38 cellular contexts compared by ENCODE assay signal in genomic region chr5:145804701-145805100, GRCh38.
"Had no signal": no experiment of that assay in that cellular context is flagged by ENCODE, and none has a peak within 500 bp of the region (broad histone marks: within the 10 kb centered on the region; RNA-seq: fewer than 3 reads in every experiment).

No MANE protein-coding gene starts in this region.

- H3K36me3 Mint-ChIP-seq: activated naive CD4-positive, alpha-beta T cell treated with anti-CD3 and anti-CD28 coated beads, Interleukin-2, amount 10 ng/mL, durations not matched to agents 7 days and 5 days; activated naive CD4-positive, alpha-beta T cell treated with anti-CD3 and anti-CD28 coated beads, Interleukin-2, amount 50 U/mL, for 24 hours; activated naive CD4-positive, alpha-beta T cell treated with anti-CD3 and anti-CD28 coated beads, Interleukin-2, amount 50 U/mL, for 72 hours; activated naive CD8-positive, alpha-beta T cell; activated naive CD8-positive, alpha-beta T cell treated with anti-CD3 and anti-CD28 coated beads for 36 hours; activated naive CD8-positive, alpha-beta T cell treated with anti-CD3 and anti-CD28 coated beads, Interleukin-2, amount 10 ng/mL, durations not matched to agents 7 days and 5 days had no signal

- H3K36me3 ChIP-seq: adrenal gland, brain microvascular endothelial cell, breast epithelium, cardiac muscle cell had no signal

- H3K4me3 ChIP-seq: adrenal gland, ascending aorta, body of pancreas, breast epithelium, cardiac muscle cell had no signal

- H3K27me3 ChIP-seq: adrenal gland, ascending aorta, body of pancreas, brain microvascular endothelial cell, breast epithelium, cardiac muscle cell had no signal

- H3K4me1 Mint-ChIP-seq: activated naive CD4-positive, alpha-beta T cell treated with anti-CD3 and anti-CD28 coated beads, Interleukin-2, amount 10 ng/mL, durations not matched to agents 7 days and 5 days; activated naive CD4-positive, alpha-beta T cell treated with anti-CD3 and anti-CD28 coated beads, Interleukin-2, amount 50 U/mL, for 24 hours; activated naive CD8-positive, alpha-beta T cell treated with anti-CD3 and anti-CD28 coated beads for 36 hours; activated naive CD8-positive, alpha-beta T cell treated with anti-CD3 and anti-CD28 coated beads, Interleukin-2, amount 10 ng/mL, durations not matched to agents 7 days and 5 days; activated naive CD8-positive, alpha-beta T cell treated with anti-CD3 and anti-CD28 coated beads, Interleukin-2, amount 50 U/mL, for 24 hours; activated T-helper 17 cell treated with anti-CD3 and anti-CD28 coated beads, Interleukin-2, amount 50 U/mL, for 72 hours; central memory CD8-positive, alpha-beta T cell had no signal

- DNase-seq: activated effector memory CD4-positive, alpha-beta T cell treated with anti-CD3 and anti-CD28 coated beads, Interleukin-2, amount 50 U/mL, for 16 hours; activated effector memory CD4-positive, alpha-beta T cell treated with Interleukin-2 at 50 U/mL for 16 hours; activated gamma-delta T cell; activated gamma-delta T cell treated with Interleukin-2 at 50 U/mL for 16 hours; activated naive CD4-positive, alpha-beta T cell; activated naive CD4-positive, alpha-beta T cell treated with anti-CD3 and anti-CD28 coated beads for 36 hours; activated naive CD4-positive, alpha-beta T cell treated with anti-CD3 and anti-CD28 coated beads, Interleukin-2, amount 10 ng/mL, durations not matched to agents 7 days and 5 days; activated naive CD4-positive, alpha-beta T cell treated with anti-CD3 and anti-CD28 coated beads, Interleukin-2, amount 50 U/mL, for 16 hours; activated naive CD4-positive, alpha-beta T cell treated with Interleukin-2 at 50 U/mL for 16 hours; activated naive CD8-positive, alpha-beta T cell treated with anti-CD3 and anti-CD28 coated beads for 36 hours; activated naive CD8-positive, alpha-beta T cell treated with anti-CD3 and anti-CD28 coated beads, Interleukin-2, amount 10 ng/mL, durations not matched to agents 7 days and 5 days; activated naive CD8-positive, alpha-beta T cell treated with anti-CD3 and anti-CD28 coated beads, Interleukin-2, amount 50 U/mL, for 24 hours; activated T-cell treated with anti-CD3 and anti-CD28 coated beads, Interleukin-2, amount 50 U/mL, for 1 hour; activated T-cell treated with anti-CD3 and anti-CD28 coated beads, Interleukin-2, amount 50 U/mL, for 24 hours; activated T-cell treated with anti-CD3 and anti-CD28 coated beads, Interleukin-2, amount 50 U/mL, for 4 hours; activated T-cell treated with anti-CD3 and anti-CD28 coated beads, Interleukin-2, amount 50 U/mL, for 48 hours; activated T-cell treated with anti-CD3 and anti-CD28 coated beads, Interleukin-2, amount 50 U/mL, for 72 hours; adrenal gland; amniotic stem cell; amygdala; anterior cingulate cortex; aorta; body of pancreas; brain microvascular endothelial cell; caudate nucleus; central memory CD4-positive, alpha-beta T cell; cerebellar nuclear complex had no signal

- H3K27ac Mint-ChIP-seq: activated naive CD4-positive, alpha-beta T cell treated with anti-CD3 and anti-CD28 coated beads for 36 hours; activated naive CD4-positive, alpha-beta T cell treated with anti-CD3 and anti-CD28 coated beads, Interleukin-2, amount 10 ng/mL, durations not matched to agents 7 days and 5 days; activated naive CD4-positive, alpha-beta T cell treated with anti-CD3 and anti-CD28 coated beads, Interleukin-2, amount 50 U/mL, for 24 hours; activated naive CD4-positive, alpha-beta T cell treated with anti-CD3 and anti-CD28 coated beads, Interleukin-2, amount 50 U/mL, for 72 hours; activated naive CD8-positive, alpha-beta T cell; activated naive CD8-positive, alpha-beta T cell treated with anti-CD3 and anti-CD28 coated beads for 36 hours; activated naive CD8-positive, alpha-beta T cell treated with anti-CD3 and anti-CD28 coated beads, Interleukin-2, amount 10 ng/mL, durations not matched to agents 7 days and 5 days; activated naive CD8-positive, alpha-beta T cell treated with anti-CD3 and anti-CD28 coated beads, Interleukin-2, amount 50 U/mL, for 24 hours; activated T-cell treated with anti-CD3 and anti-CD28 coated beads, Interleukin-2, amount 50 U/mL, for 24 hours; activated T-cell treated with anti-CD3 and anti-CD28 coated beads, Interleukin-2, amount 50 U/mL, for 72 hours; activated T-helper 1 cell treated with anti-CD3 and anti-CD28 coated beads, Interleukin-12 subunit alpha, Interleukin-12 subunit beta, Interleukin-2, Interleukin-4 antibody, amounts not matched to agents 30 ng/mL and 10 ng/mL and 1 ng/mL, durations not matched to agents 14 hours and 24 hours and 36 hours; activated T-helper 17 cell treated with anti-CD3 and anti-CD28 coated beads, Interleukin-2, amount 50 U/mL, for 72 hours; activated T-helper 2 cell treated with anti-CD3 and anti-CD28 coated beads, Interferon-gamma antibody, Interleukin-2, Interleukin-4, amounts not matched to agents 10 μg/mL and 5 μg/mL and 100 μg/mL, durations not matched to agents 14 hours and 24 hours and 36 hours; brain had no signal

- H3K27ac ChIP-seq: adrenal gland, ascending aorta, body of pancreas, brain microvascular endothelial cell, breast epithelium, cardiac muscle cell had no signal

- H3K4me1 ChIP-seq: adrenal gland, ascending aorta, breast epithelium had no signal

- H3K4me3 Mint-ChIP-seq: activated naive CD4-positive, alpha-beta T cell treated with anti-CD3 and anti-CD28 coated beads for 36 hours; activated naive CD4-positive, alpha-beta T cell treated with anti-CD3 and anti-CD28 coated beads, Interleukin-2, amount 10 ng/mL, durations not matched to agents 7 days and 5 days; activated naive CD4-positive, alpha-beta T cell treated with anti-CD3 and anti-CD28 coated beads, Interleukin-2, amount 50 U/mL, for 24 hours; activated naive CD8-positive, alpha-beta T cell; activated naive CD8-positive, alpha-beta T cell treated with anti-CD3 and anti-CD28 coated beads for 36 hours; activated naive CD8-positive, alpha-beta T cell treated with anti-CD3 and anti-CD28 coated beads, Interleukin-2, amount 10 ng/mL, durations not matched to agents 7 days and 5 days; activated naive CD8-positive, alpha-beta T cell treated with anti-CD3 and anti-CD28 coated beads, Interleukin-2, amount 50 U/mL, for 24 hours; activated T-cell treated with anti-CD3 and anti-CD28 coated beads, Interleukin-2, amount 50 U/mL, for 24 hours; activated T-cell treated with anti-CD3 and anti-CD28 coated beads, Interleukin-2, amount 50 U/mL, for 4 hours; activated T-cell treated with anti-CD3 and anti-CD28 coated beads, Interleukin-2, amount 50 U/mL, for 72 hours; activated T-helper 1 cell treated with anti-CD3 and anti-CD28 coated beads, Interleukin-12 subunit alpha, Interleukin-12 subunit beta, Interleukin-2, Interleukin-4 antibody, amounts not matched to agents 30 ng/mL and 10 ng/mL and 1 ng/mL, durations not matched to agents 14 hours and 24 hours and 36 hours; activated T-helper 17 cell treated with anti-CD3 and anti-CD28 coated beads, Interleukin-2, amount 50 U/mL, for 72 hours; brain; central memory CD8-positive, alpha-beta T cell had no signal

- H3K9me3 Mint-ChIP-seq: activated naive CD4-positive, alpha-beta T cell treated with anti-CD3 and anti-CD28 coated beads for 36 hours; activated naive CD4-positive, alpha-beta T cell treated with anti-CD3 and anti-CD28 coated beads, Interleukin-2, amount 10 ng/mL, durations not matched to agents 7 days and 5 days; activated naive CD4-positive, alpha-beta T cell treated with anti-CD3 and anti-CD28 coated beads, Interleukin-2, amount 50 U/mL, for 24 hours; activated naive CD8-positive, alpha-beta T cell treated with anti-CD3 and anti-CD28 coated beads for 36 hours; activated naive CD8-positive, alpha-beta T cell treated with anti-CD3 and anti-CD28 coated beads, Interleukin-2, amount 10 ng/mL, durations not matched to agents 7 days and 5 days; activated naive CD8-positive, alpha-beta T cell treated with anti-CD3 and anti-CD28 coated beads, Interleukin-2, amount 50 U/mL, for 24 hours; activated T-cell treated with anti-CD3 and anti-CD28 coated beads, Interleukin-2, amount 50 U/mL, for 24 hours; activated T-cell treated with anti-CD3 and anti-CD28 coated beads, Interleukin-2, amount 50 U/mL, for 4 hours; activated T-helper 1 cell treated with anti-CD3 and anti-CD28 coated beads, Interleukin-12 subunit alpha, Interleukin-12 subunit beta, Interleukin-2, Interleukin-4 antibody, amounts not matched to agents 30 ng/mL and 10 ng/mL and 1 ng/mL, durations not matched to agents 14 hours and 24 hours and 36 hours; activated T-helper 17 cell treated with anti-CD3 and anti-CD28 coated beads, Interleukin-2, amount 50 U/mL, for 72 hours; activated T-helper 2 cell treated with anti-CD3 and anti-CD28 coated beads, Interferon-gamma antibody, Interleukin-2, Interleukin-4, amounts not matched to agents 10 μg/mL and 5 μg/mL and 100 μg/mL, durations not matched to agents 14 hours and 24 hours and 36 hours; brain; central memory CD8-positive, alpha-beta T cell had no signal

- ATAC-seq: activated naive CD4-positive, alpha-beta T cell treated with anti-CD3 and anti-CD28 coated beads, Interleukin-2, amount 50 U/mL, for 72 hours; activated naive CD8-positive, alpha-beta T cell treated with anti-CD3 and anti-CD28 coated beads, Interleukin-2, amount 50 U/mL, for 24 hours; activated T-cell treated with anti-CD3 and anti-CD28 coated beads, Interleukin-2, amount 50 U/mL, for 4 hours; activated T-cell treated with anti-CD3 and anti-CD28 coated beads, Interleukin-2, amount 50 U/mL, for 72 hours; activated T-helper 17 cell treated with anti-CD3 and anti-CD28 coated beads, Interleukin-2, amount 50 U/mL, for 72 hours; body of pancreas had no signal

- H3K27me3 Mint-ChIP-seq: activated naive CD4-positive, alpha-beta T cell treated with anti-CD3 and anti-CD28 coated beads, Interleukin-2, amount 10 ng/mL, durations not matched to agents 7 days and 5 days; activated naive CD4-positive, alpha-beta T cell treated with anti-CD3 and anti-CD28 coated beads, Interleukin-2, amount 50 U/mL, for 24 hours; activated naive CD8-positive, alpha-beta T cell; activated naive CD8-positive, alpha-beta T cell treated with anti-CD3 and anti-CD28 coated beads for 36 hours; activated naive CD8-positive, alpha-beta T cell treated with anti-CD3 and anti-CD28 coated beads, Interleukin-2, amount 10 ng/mL, durations not matched to agents 7 days and 5 days; activated naive CD8-positive, alpha-beta T cell treated with anti-CD3 and anti-CD28 coated beads, Interleukin-2, amount 50 U/mL, for 24 hours; activated T-cell treated with anti-CD3 and anti-CD28 coated beads, Interleukin-2, amount 50 U/mL, for 24 hours; activated T-helper 17 cell treated with anti-CD3 and anti-CD28 coated beads, Interleukin-2, amount 50 U/mL, for 72 hours; central memory CD8-positive, alpha-beta T cell had no signal

- H3K9me3 ChIP-seq: adrenal gland, ascending aorta, body of pancreas, breast epithelium had no signal
